ENCODE assay signal across 17 cellular contexts in genomic region chr2:191166756-191167445, GRCh38. TPM values are rescaled to one million over a fixed set of nuclear protein-coding genes. Genes with fewer than 3 reads are reported as not detected.
DNase-seq lines count a peak whose midpoint lies in the region; ATAC-seq and TF ChIP-seq lines count a peak whose summit lies in the region.
"Had no signal": no experiment of that assay in that cellular context is flagged by ENCODE, and none has a peak within 500 bp of the region (broad histone marks: within the 10 kb centered on the region; RNA-seq: fewer than 3 reads in every experiment).

No MANE protein-coding gene starts in this region.

- TF ChIP-seq CTCF in HFFc6 (IDR thresholded peaks at IDR 0.05): no peak
- TF ChIP-seq CTCF in RWPE2 (IDR thresholded peaks at IDR 0.05; ENCODE audit: poor library complexity, severe bottlenecking): no peak

- no peak overlapping the region for H3K4me3 ChIP-seq in RWPE2 (ENCODE audit: severe bottlenecking)

- peaks cover 74% of the 10 kb centered on the region for H3K4me1 Mint-ChIP-seq in HFFc6 (ENCODE audit: low read depth)

- peaks cover 63% of the 10 kb centered on the region for H3K4me1 ChIP-seq in RWPE2 (ENCODE audit: insufficient read depth, poor library complexity, severe bottlenecking)

- peak overlapping the region; percentile 69 for H3K27ac Mint-ChIP-seq in HFFc6
- H3K27ac Mint-ChIP-seq: activated T-helper 17 cell treated with anti-CD3 and anti-CD28 coated beads, Interleukin-2, amount 50 U/mL, for 72 hours had no signal

- peak overlapping the region; percentile 100 for H3K27ac ChIP-seq in RWPE2 (ENCODE audit: poor library complexity, severe bottlenecking)

- H3K36me3 Mint-ChIP-seq in HFFc6 (ENCODE audit: low read depth): no peaks in the 10 kb centered on the region

- H3K27me3 ChIP-seq in RWPE2 (ENCODE audit: insufficient read depth, poor library complexity, severe bottlenecking): no peaks in the 10 kb centered on the region

- no peak for DNase-seq in HFFc6
- no peak for DNase-seq in RWPE2 (ENCODE audit: low spot score)
- no peak for DNase-seq in left ventricle myocardium superior
- DNase-seq in sciatic nerve (ENCODE audit: low spot score): no peak
- no peak for DNase-seq in stimulated activated CD4-positive, alpha-beta T cell treated with anti-CD3 and anti-CD28 coated beads, Interleukin-4, amount 100 ng/mL, for 24 hours
- DNase-seq in NCI-H82 (lab: John Stamatoyannopoulos, UW): no peak
- no peak for DNase-seq in NCI-H187 (lab: John Stamatoyannopoulos, UW)
- DNase-seq: activated CD4-positive, CD25-positive, alpha-beta regulatory T cell treated with anti-CD3 and anti-CD28 coated beads, Interleukin-2, amount 50 U/mL, for 72 hours; central memory CD4-positive, alpha-beta T cell; effector CD4-positive, alpha-beta T cell; kidney; MM.1S; NCI-H1930; stimulated activated CD4-positive, alpha-beta T cell treated with anti-CD3 and anti-CD28 coated beads, Interleukin-2, amount 100 ng/mL, for 24 hours had no signal

- ATAC-seq in RWPE2 (ENCODE audit: low read depth): no peak
- peak; percentile 22 for ATAC-seq in left ventricle myocardium superior
- peak; percentile 6 for ATAC-seq in sciatic nerve
- ATAC-seq in HG02588 (IDR thresholded peaks at IDR 0.05; ENCODE audit: unreplicated experiment): no peak
- ATAC-seq: activated T-helper 17 cell treated with anti-CD3 and anti-CD28 coated beads, Interleukin-2, amount 50 U/mL, for 72 hours had no signal

- H3K27me3 Mint-ChIP-seq in HFFc6 (ENCODE audit: insufficient read depth): no peaks in the 10 kb centered on the region; the same call in 1 of the 2 replicates
- H3K27me3 Mint-ChIP-seq: activated T-helper 17 cell treated with anti-CD3 and anti-CD28 coated beads, Interleukin-2, amount 50 U/mL, for 72 hours had no signal

- no peaks in the 10 kb centered on the region for H3K36me3 ChIP-seq in RWPE2 (ENCODE audit: low read depth)

- H3K4me3 Mint-ChIP-seq in HFFc6: peak overlapping the region; percentile 11; the same call in 1 of the 2 replicates
- H3K4me3 Mint-ChIP-seq: activated T-helper 17 cell treated with anti-CD3 and anti-CD28 coated beads, Interleukin-2, amount 50 U/mL, for 72 hours had no signal

- intact Hi-C loops in left ventricle myocardium superior (cut with micrococcal nuclease): loop anchor here (5.0 to 10.0 kb wide), 2 partner anchors 48 to 355 kb away; no protein-coding TSS in a partner anchor
- intact Hi-C loops in sciatic nerve (cut with DNase I): loop anchor here (10.0 kb wide), 1 partner anchor 358 kb away; no protein-coding TSS in a partner anchor

- no peaks in the 10 kb centered on the region for H3K9me3 Mint-ChIP-seq in HFFc6
- H3K9me3 Mint-ChIP-seq: activated T-helper 17 cell treated with anti-CD3 and anti-CD28 coated beads, Interleukin-2, amount 50 U/mL, for 72 hours had no signal

- H3K9me3 ChIP-seq in RWPE2 (ENCODE audit: severe bottlenecking): no peaks in the 10 kb centered on the region

RNA-seq across cellular contexts. Expression of gene STAT4, which starts 16.1 kb away (rescaled TPM):
- total RNA-seq in HFFc6 (2021; fragmentation: NEBNext Ultra II Directional; extraction: Animal tissue kit (Norgen Biotek cat#: 25700)): 1 to 10 TPM in 1 of 6 experiments, under 1 TPM in 5; 0.31 to 1.1 (median 0.47) TPM
- total RNA-seq in left ventricle myocardium superior (0.57 TPM), sciatic nerve (3.5 TPM)
- total RNA-seq: SK-MEL-5 had no signal

Comparison
In these comparisons a context has a peak if more than half of its experiments do, and no peak if none do; other contexts are left out.
1. ATAC-seq: peak in left ventricle myocardium superior (single experiment) and sciatic nerve (single experiment); none in RWPE2 (single experiment) and HG02588 (single experiment).